In the genomic region with DNA sequence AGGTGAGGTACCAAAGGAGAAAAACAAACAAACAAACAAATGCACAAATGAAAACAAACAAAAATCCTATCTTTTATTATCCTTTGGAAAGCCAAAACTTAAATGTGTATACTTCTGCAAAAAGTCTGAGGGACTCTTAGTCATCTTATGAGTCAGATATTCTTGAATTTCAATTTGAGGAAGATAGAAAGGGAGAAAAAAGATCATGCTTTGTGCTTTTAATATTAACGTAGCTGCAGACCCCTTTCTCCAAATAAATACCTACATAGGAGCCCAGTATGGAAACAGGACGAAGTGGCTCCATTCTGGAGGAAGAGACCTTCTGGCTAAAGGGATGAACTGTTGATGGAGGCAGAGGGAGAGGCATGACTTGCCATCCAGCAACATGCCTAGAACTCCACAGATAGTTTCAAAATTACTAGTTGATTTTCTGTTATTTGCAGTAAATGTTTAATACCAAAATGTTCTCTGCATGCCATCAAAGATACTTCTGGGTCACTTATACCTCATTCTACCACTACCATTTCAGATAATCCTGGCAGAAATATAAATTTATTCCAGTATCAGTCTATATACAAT, we compare ENCODE assay signal across 1 cellular context.
TF ChIP-seq lines count a peak whose summit lies in the region.

No MANE protein-coding gene starts in this region.

TF ChIP-seq in K562, 482 proteins besides CTCF, POLR2A, EP300 and RAD21:
- TF ChIP-seq, protein P1, sequence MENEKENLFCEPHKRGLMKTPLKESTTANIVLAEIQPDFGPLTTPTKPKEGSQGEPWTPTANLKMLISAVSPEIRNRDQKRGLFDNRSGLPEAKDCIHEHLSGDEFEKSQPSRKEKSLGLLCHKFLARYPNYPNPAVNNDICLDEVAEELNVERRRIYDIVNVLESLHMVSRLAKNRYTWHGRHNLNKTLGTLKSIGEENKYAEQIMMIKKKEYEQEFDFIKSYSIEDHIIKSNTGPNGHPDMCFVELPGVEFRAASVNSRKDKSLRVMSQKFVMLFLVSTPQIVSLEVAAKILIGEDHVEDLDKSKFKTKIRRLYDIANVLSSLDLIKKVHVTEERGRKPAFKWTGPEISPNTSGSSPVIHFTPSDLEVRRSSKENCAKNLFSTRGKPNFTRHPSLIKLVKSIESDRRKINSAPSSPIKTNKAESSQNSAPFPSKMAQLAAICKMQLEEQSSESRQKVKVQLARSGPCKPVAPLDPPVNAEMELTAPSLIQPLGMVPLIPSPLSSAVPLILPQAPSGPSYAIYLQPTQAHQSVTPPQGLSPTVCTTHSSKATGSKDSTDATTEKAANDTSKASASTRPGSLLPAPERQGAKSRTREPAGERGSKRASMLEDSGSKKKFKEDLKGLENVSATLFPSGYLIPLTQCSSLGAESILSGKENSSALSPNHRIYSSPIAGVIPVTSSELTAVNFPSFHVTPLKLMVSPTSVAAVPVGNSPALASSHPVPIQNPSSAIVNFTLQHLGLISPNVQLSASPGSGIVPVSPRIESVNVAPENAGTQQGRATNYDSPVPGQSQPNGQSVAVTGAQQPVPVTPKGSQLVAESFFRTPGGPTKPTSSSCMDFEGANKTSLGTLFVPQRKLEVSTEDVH (IDR thresholded peaks at IDR 0.05; ENCODE audit: low read depth, partially characterized antibody) = no peak
- TF ChIP-seq SNRNP70 (optimal IDR thresholded peaks at IDR 0.05; ENCODE audit: low read depth, low read length) (no peak), FOSL1 (tag; conservative IDR thresholded peaks at IDR 0.05) (peak; percentile 81), ARID1B (IDR thresholded peaks at IDR 0.05) (0 out of 2 replicates have a peak, but pooled peaks have one; percentile 12)
- TF ChIP-seq, protein P2, sequence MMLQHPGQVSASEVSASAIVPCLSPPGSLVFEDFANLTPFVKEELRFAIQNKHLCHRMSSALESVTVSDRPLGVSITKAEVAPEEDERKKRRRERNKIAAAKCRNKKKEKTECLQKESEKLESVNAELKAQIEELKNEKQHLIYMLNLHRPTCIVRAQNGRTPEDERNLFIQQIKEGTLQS (IDR thresholded peaks at IDR 0.05) = peak; percentile 29; the same call in 1 of the 2 replicates
- TF ChIP-seq, protein P2 (CRISPR knock-in tag; conservative IDR thresholded peaks at IDR 0.05) = no peak
